27 cellular contexts compared by ENCODE assay signal in the genomic region with DNA sequence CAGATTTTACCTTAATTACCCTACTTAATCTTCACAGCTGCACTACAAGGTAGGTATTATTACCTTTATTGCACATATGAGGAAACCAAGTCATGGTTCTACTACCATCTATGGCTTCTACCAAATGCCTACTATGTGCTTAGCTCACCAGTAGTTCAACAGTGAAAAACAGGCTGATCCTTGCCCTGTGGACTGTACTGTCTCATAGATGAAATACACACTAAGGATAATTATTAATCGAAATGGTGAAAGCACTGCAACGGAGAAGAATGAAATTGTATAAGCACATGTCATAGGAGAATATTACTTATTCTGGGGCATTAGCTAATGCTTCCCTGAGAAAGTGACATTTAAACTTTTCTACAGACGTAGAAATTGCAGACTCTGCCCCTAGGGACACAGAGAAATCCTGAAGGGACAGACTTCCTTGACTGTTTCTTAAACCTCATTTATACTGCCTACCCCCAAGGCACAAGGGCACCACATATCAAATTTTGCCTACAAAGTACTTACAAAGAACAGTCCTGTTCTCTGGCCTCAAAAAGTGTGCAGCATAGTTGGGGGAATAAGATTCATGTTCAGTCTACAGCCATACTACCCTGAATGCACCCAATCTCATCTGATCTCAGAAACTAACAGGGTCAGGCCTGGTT.
"Had no signal": no experiment of that assay in that cellular context is flagged by ENCODE, and none has a peak within 500 bp of the region (broad histone marks: within the 10 kb centered on the region; RNA-seq: fewer than 3 reads in every experiment).

No MANE protein-coding gene starts in this region.

- H3K9ac ChIP-seq: neural progenitor cell, parathyroid adenoma had no signal

- H2AFZ ChIP-seq: neural progenitor cell, parathyroid adenoma had no signal

- FAIRE-seq: urothelium cell line had no signal

- H3K27me3 ChIP-seq: neural progenitor cell, ovary, spleen, stomach, thyroid gland, tibial nerve, upper lobe of left lung, vagina had no signal

- H3K4me1 ChIP-seq: neural progenitor cell, parathyroid adenoma, psoas muscle, stomach, thyroid gland, tibial nerve, vagina had no signal

- H3K36me3 ChIP-seq: neural progenitor cell, ovary, spleen, stomach, thoracic aorta, thyroid gland, tibial nerve, upper lobe of left lung, vagina had no signal

- DNase-seq: natural killer cell; occipital lobe; ovary; posterior cingulate gyrus; psoas muscle; right cardiac atrium; spleen; stimulated activated CD4-positive, alpha-beta T cell treated with anti-CD3 and anti-CD28 coated beads, Interleukin-12 subunit alpha, Interleukin-12 subunit beta, amount 100 ng/mL, for 4 hours; stimulated activated CD4-positive, alpha-beta T cell treated with anti-CD3 and anti-CD28 coated beads, Interleukin-1b, Interleukin-23, amount 100 ng/mL, for 48 hours; stimulated activated CD4-positive, alpha-beta T cell treated with anti-CD3 and anti-CD28 coated beads, Interleukin-4, amount 100 ng/mL, for 1 hour; stimulated activated CD4-positive, alpha-beta T cell treated with anti-CD3 and anti-CD28 coated beads, Interleukin-4, amount 100 ng/mL, for 4 hours; stimulated activated naive B cell treated with anti-CD40 and anti-IgM and Interleukin-4, amounts not matched to agents 10 μg/mL and 1 μg/mL and 100 μg/mL, for 72 hours; stimulated activated naive CD4-positive, alpha-beta T cell treated with Interleukin-2 at 50 U/mL for 16 hours; stomach; thyroid gland; trophoblast cell; upper lobe of left lung had no signal

- ATAC-seq: natural killer cell; psoas muscle; right cardiac atrium; sciatic nerve; stimulated activated effector memory CD8-positive, alpha-beta T cell treated with anti-CD3 and anti-CD28 coated beads, Interleukin-12 subunit alpha, Interleukin-12 subunit beta, amount 100 ng/mL, for 72 hours; stimulated activated naive B cell treated with anti-CD40 and anti-IgM and Interleukin-4, amounts not matched to agents 10 μg/mL and 1 μg/mL and 100 μg/mL, for 72 hours had no signal

- H3K27ac ChIP-seq: neural progenitor cell, ovary, parathyroid adenoma, psoas muscle, skin epidermis, spleen, stomach, thoracic aorta, thyroid gland, tibial nerve, upper lobe of left lung, vagina had no signal

- H3K9me3 ChIP-seq: ovary, psoas muscle, spleen, thoracic aorta, thyroid gland, tibial nerve, upper lobe of left lung, vagina had no signal

- H3K4me2 ChIP-seq: neural progenitor cell, smooth muscle cell had no signal

- H3K4me3 ChIP-seq: neural progenitor cell, ovary, psoas muscle, skin epidermis, smooth muscle cell, spleen, stomach, thoracic aorta, thyroid gland, tibial nerve, upper lobe of left lung, vagina had no signal

- H3K79me2 ChIP-seq: parathyroid adenoma had no signal
